Comparison of ENCODE assay signal across 21 cellular contexts in genomic region chr20:35833271-35833670, GRCh38.
"Had no signal": no experiment of that assay in that cellular context is flagged by ENCODE, and none has a peak within 500 bp of the region (broad histone marks: within the 10 kb centered on the region; RNA-seq: fewer than 3 reads in every experiment).

No MANE protein-coding gene starts in this region.

- ATAC-seq: activated CD4-positive, alpha-beta T cell treated with anti-CD3 and anti-CD28 coated beads for 36 hours; lower lobe of right lung; natural killer cell had no signal

- H3K4me1 Mint-ChIP-seq: endodermal cell had no signal

- H3K27me3 ChIP-seq: breast epithelium, esophagus squamous epithelium, upper lobe of left lung had no signal

- H3K27ac ChIP-seq: breast epithelium, coronary artery, esophagus squamous epithelium, lower lobe of right lung, thoracic aorta, upper lobe of left lung had no signal

- H3K4me3 ChIP-seq: breast epithelium, coronary artery, esophagus squamous epithelium, lower lobe of right lung, thoracic aorta, upper lobe of left lung had no signal

- H3K27me3 Mint-ChIP-seq: activated B cell treated with CpG ODN at 0.5 μM for 24 hours; activated CD4-positive, alpha-beta T cell treated with anti-CD3 and anti-CD28 coated beads for 36 hours; activated naive CD8-positive, alpha-beta T cell treated with anti-CD3 and anti-CD28 coated beads, Interleukin-2, amount 10 ng/mL, durations not matched to agents 7 days and 5 days; progenitor cell of endocrine pancreas had no signal

- H3K36me3 ChIP-seq: breast epithelium, esophagus squamous epithelium, thoracic aorta, upper lobe of left lung had no signal

- H3K9me3 Mint-ChIP-seq: activated B cell treated with CpG ODN at 0.5 μM for 24 hours, immature natural killer cell, natural killer cell had no signal

- H3K27ac Mint-ChIP-seq: activated B cell treated with CpG ODN at 0.5 μM for 24 hours; activated CD4-positive, alpha-beta T cell treated with anti-CD3 and anti-CD28 coated beads for 36 hours; activated naive CD8-positive, alpha-beta T cell treated with anti-CD3 and anti-CD28 coated beads, Interleukin-2, amount 10 ng/mL, durations not matched to agents 7 days and 5 days; activated T-helper 2 cell treated with anti-CD3 and anti-CD28 coated beads, Interferon-gamma antibody, Interleukin-2, Interleukin-4, amounts not matched to agents 10 μg/mL and 5 μg/mL and 100 μg/mL, durations not matched to agents 14 hours and 24 hours and 36 hours; endodermal cell; progenitor cell of endocrine pancreas had no signal

- H3K9me3 ChIP-seq: breast epithelium, esophagus squamous epithelium, lower lobe of right lung, thoracic aorta, upper lobe of left lung had no signal

- H3K4me1 ChIP-seq: breast epithelium had no signal

- H3K36me3 Mint-ChIP-seq: natural killer cell had no signal

- H3K4me3 Mint-ChIP-seq: activated B cell treated with CpG ODN at 0.5 μM for 24 hours; activated CD4-positive, alpha-beta T cell treated with anti-CD3 and anti-CD28 coated beads for 36 hours; activated naive CD8-positive, alpha-beta T cell treated with anti-CD3 and anti-CD28 coated beads, Interleukin-2, amount 10 ng/mL, durations not matched to agents 7 days and 5 days; endodermal cell; immature natural killer cell; natural killer cell had no signal

- DNase-seq: activated B cell treated with CpG ODN at 0.5 μM for 24 hours; activated CD4-positive, alpha-beta T cell treated with anti-CD3 and anti-CD28 coated beads for 36 hours; activated CD4-positive, alpha-beta T cell treated with anti-CD3 and anti-CD28 coated beads, Interleukin-2, amount 50 U/mL, for 4 hours; activated naive CD4-positive, alpha-beta T cell; activated naive CD8-positive, alpha-beta T cell treated with anti-CD3 and anti-CD28 coated beads, Interleukin-2, amount 10 ng/mL, durations not matched to agents 7 days and 5 days; amniotic stem cell; endodermal cell; esophagus squamous epithelium; immature natural killer cell; lower lobe of right lung; natural killer cell; retina; stimulated activated CD4-positive, alpha-beta T cell treated with anti-CD3 and anti-CD28 coated beads, Interleukin-4, amount 100 ng/mL, for 1 hour; stimulated activated naive CD4-positive, alpha-beta T cell; T1000; upper lobe of left lung had no signal
